ENCODE assay signal across 8 cellular contexts in the genomic region with DNA sequence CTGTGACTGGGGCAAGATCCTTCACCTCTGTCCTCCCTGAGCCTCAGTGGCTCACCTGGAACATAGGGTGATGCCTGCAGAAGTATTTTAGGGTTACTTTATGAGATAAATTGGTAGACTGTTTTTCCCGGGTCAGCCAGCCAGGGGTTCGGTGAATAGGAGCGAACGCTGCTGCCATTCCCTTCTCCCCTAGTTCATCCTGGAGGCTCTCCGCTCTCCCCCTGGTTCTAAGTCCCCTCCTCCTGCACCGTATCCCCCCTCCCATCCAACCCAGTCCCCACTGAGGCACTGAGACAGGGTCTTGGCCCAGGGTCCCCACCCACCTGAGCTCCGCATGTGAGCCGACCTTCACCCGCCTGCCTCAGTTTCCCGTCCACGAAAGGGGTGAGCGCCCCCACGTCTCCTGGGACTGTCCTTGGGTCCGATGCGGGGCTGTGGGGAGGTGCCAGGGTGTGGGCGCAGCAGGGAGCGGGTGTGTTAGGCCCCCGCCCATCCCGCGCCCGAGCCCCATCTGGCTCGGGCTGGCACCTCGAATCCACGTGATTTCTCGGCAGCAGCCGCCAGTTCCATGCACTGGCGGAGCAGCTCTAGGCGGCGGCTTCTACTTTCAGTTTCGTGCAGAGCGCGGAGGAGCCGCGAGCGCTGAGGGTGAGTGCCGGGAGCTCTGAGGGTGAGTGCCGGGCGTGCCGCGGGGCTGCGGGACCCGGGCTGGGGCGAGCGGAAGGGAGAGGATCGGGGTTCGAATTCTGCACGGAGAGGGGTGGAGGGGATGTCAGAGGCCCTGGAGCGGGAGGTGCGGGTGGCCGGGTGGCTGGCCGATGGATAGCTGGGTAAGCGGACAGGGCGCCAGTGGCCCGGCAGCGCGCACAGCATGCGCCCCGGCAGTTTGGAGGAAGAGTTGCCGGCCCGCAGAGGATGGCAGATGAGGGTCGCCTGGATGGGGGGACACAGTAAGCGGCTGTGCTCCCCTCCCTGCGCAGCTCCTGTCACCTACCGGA. TPM values are rescaled to one million over a fixed set of nuclear protein-coding genes. Genes with fewer than 3 reads are reported as not detected.
DNase-seq lines count a peak whose midpoint lies in the region; ATAC-seq and TF ChIP-seq lines count a peak whose summit lies in the region.

A gene with protein sequence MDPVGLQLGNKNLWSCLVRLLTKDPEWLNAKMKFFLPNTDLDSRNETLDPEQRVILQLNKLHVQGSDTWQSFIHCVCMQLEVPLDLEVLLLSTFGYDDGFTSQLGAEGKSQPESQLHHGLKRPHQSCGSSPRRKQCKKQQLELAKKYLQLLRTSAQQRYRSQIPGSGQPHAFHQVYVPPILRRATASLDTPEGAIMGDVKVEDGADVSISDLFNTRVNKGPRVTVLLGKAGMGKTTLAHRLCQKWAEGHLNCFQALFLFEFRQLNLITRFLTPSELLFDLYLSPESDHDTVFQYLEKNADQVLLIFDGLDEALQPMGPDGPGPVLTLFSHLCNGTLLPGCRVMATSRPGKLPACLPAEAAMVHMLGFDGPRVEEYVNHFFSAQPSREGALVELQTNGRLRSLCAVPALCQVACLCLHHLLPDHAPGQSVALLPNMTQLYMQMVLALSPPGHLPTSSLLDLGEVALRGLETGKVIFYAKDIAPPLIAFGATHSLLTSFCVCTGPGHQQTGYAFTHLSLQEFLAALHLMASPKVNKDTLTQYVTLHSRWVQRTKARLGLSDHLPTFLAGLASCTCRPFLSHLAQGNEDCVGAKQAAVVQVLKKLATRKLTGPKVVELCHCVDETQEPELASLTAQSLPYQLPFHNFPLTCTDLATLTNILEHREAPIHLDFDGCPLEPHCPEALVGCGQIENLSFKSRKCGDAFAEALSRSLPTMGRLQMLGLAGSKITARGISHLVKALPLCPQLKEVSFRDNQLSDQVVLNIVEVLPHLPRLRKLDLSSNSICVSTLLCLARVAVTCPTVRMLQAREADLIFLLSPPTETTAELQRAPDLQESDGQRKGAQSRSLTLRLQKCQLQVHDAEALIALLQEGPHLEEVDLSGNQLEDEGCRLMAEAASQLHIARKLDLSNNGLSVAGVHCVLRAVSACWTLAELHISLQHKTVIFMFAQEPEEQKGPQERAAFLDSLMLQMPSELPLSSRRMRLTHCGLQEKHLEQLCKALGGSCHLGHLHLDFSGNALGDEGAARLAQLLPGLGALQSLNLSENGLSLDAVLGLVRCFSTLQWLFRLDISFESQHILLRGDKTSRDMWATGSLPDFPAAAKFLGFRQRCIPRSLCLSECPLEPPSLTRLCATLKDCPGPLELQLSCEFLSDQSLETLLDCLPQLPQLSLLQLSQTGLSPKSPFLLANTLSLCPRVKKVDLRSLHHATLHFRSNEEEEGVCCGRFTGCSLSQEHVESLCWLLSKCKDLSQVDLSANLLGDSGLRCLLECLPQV (N-terminal part only) (plus strand): TSS at position 610 of the 998 bp plus-strand sequence. CDS start 31,156 bp downstream, outside the sequence.

- H3K4me1 Mint-ChIP-seq in CD4-positive, alpha-beta T cell (ENCODE audit: low read depth): peaks cover 92% of the 10 kb centered on the region

- H3K27ac ChIP-seq in CD4-positive, alpha-beta T cell (ENCODE audit: low read depth, low read length): peak within 1 kb of the TSS; percentile 93
- peak within 1 kb of the TSS; percentile 47 for H3K27ac ChIP-seq in OCI-LY3 (ENCODE audit: low read length)

- intact Hi-C loops in CD4-positive, alpha-beta T cell (cut with DNase I, micrococcal nuclease): loop anchor here (1.0 to 2.0 kb wide), 5 partner anchors 24 to 56 kb away; a partner anchor contains a TSS

- CTCF ChIA-PET in CD4-positive, alpha-beta T cell (lab: Charles Lee): interaction anchor here (0.7 to 2.5 kb wide), 9 partner anchors 8 to 63 kb away, joined by 3 to 10 read pairs (median 5); no protein-coding TSS in a partner anchor

- no peak for TF ChIP-seq CTCF in CD4-positive, alpha-beta T cell (IDR thresholded peaks at IDR 0.05)
- no peak for TF ChIP-seq CTCF in OCI-LY3 (IDR thresholded peaks at IDR 0.05; ENCODE audit: low read depth, low read length)
- TF ChIP-seq CTCF in epithelial cell of esophagus (IDR thresholded peaks at IDR 0.05; ENCODE audit: insufficient read depth, low read depth, low read length, missing control alignments): no peak

- H3K4me3 ChIP-seq in OCI-LY3 (ENCODE audit: low read length) (peak within 1 kb of the TSS; percentile 85), epithelial cell of esophagus (ENCODE audit: low read length) (peak within 1 kb of the TSS; percentile 65)

- DNase-seq in CD4-positive, alpha-beta T cell: peak; percentile 82 to 94 (median 88)
- DNase-seq in activated T-cell treated with anti-CD3 and anti-CD28 coated beads for 24 hours (ENCODE audit: low read depth) (peak; percentile 88), epithelial cell of esophagus (ENCODE audit: low read depth) (peak; percentile 81), mucosa of gallbladder (ENCODE audit: low spot score) (peak; percentile 91)
- peak; percentile 83 for DNase-seq in stimulated activated CD8-positive, alpha-beta memory T cell treated with anti-CD3 and anti-CD28 coated beads, Interleukin-4, amount 100 ng/mL, for 24 hours (ENCODE audit: low read depth)

- peak within 1 kb of the TSS; percentile 88 for H3K4me2 ChIP-seq in OCI-LY3 (ENCODE audit: low read length)

- H3K36me3 ChIP-seq in OCI-LY3 (replicated peaks; ENCODE audit: low read depth, low read length): peaks cover 15% of the 10 kb centered on the region

- no peaks in the 10 kb centered on the region for H3K9me3 Mint-ChIP-seq in CD4-positive, alpha-beta T cell

- H3K9me3 ChIP-seq in CD4-positive, alpha-beta T cell (ENCODE audit: control insufficient read depth, low read length): no peaks in the 10 kb centered on the region
- no peaks in the 10 kb centered on the region for H3K9me3 ChIP-seq in OCI-LY3 (ENCODE audit: insufficient read depth, low read length)

- peak within 1 kb of the TSS; percentile 96 for H3K27ac Mint-ChIP-seq in CD4-positive, alpha-beta T cell

- H4K20me1 ChIP-seq in OCI-LY3 (ENCODE audit: insufficient read depth, low read length): no peaks in the 10 kb centered on the region

- peak; percentile 90 for ATAC-seq in CD4-positive, alpha-beta T cell (ENCODE audit: poor library complexity)
- ATAC-seq in GM19395 (IDR thresholded peaks at IDR 0.05; ENCODE audit: unreplicated experiment) (peak; percentile 64), HG03565 (IDR thresholded peaks at IDR 0.05; ENCODE audit: unreplicated experiment) (peak; percentile 55)

- H3K36me3 Mint-ChIP-seq in CD4-positive, alpha-beta T cell (ENCODE audit: low read depth): peaks cover 63% of the 10 kb centered on the region

- peaks cover 47% of the 10 kb centered on the region for H3K79me2 ChIP-seq in OCI-LY3 (ENCODE audit: low read length)

- H3K27me3 ChIP-seq in CD4-positive, alpha-beta T cell (ENCODE audit: control insufficient read depth, insufficient read depth, low read length): no peaks in the 10 kb centered on the region
- H3K27me3 ChIP-seq in OCI-LY3 (ENCODE audit: low read depth, low read length): no peaks in the 10 kb centered on the region

- H3K27me3 Mint-ChIP-seq in CD4-positive, alpha-beta T cell: no peaks in the 10 kb centered on the region

- H3K4me1 ChIP-seq in OCI-LY3 (ENCODE audit: low read length): peaks cover 18% of the 10 kb centered on the region

- peak within 1 kb of the TSS; percentile 84 for H3K9ac ChIP-seq in OCI-LY3 (ENCODE audit: low read length)

- POLR2A ChIA-PET in CD4-positive, alpha-beta T cell (lab: Charles Lee): interaction anchor here (0.6 to 3.3 kb wide), 29 partner anchors 10 to 1140 kb away, joined by 3 to 81 read pairs (median 5); a partner anchor contains a TSS

- peak within 1 kb of the TSS; percentile 79 for H2AFZ ChIP-seq in OCI-LY3 (ENCODE audit: low read depth, low read length)

- H3K4me3 Mint-ChIP-seq in CD4-positive, alpha-beta T cell: peak within 1 kb of the TSS; percentile 99

RNA-seq across cellular contexts. Expression of the gene that starts here (rescaled TPM):
- 100 to 1,000 TPM; 424 to 434 TPM for total RNA-seq in CD4-positive, alpha-beta T cell
- total RNA-seq in mucosa of gallbladder: 37.2 TPM

Comparison
In these comparisons a context has a peak if more than half of its experiments do, and no peak if none do; other contexts are left out.
1. Peak in every context shown above with its lines: DNase-seq, ATAC-seq, H3K4me3 ChIP-seq and H3K27ac ChIP-seq.
2. RNA of the gene that starts here (total RNA-seq): 424 to 434 TPM in CD4-positive, alpha-beta T cell; 37.2 TPM in mucosa of gallbladder (single experiment); every median in the first group is over 10 times any median in the second.